Comparison of ENCODE assay signal across 1 cellular context in the genomic region with DNA sequence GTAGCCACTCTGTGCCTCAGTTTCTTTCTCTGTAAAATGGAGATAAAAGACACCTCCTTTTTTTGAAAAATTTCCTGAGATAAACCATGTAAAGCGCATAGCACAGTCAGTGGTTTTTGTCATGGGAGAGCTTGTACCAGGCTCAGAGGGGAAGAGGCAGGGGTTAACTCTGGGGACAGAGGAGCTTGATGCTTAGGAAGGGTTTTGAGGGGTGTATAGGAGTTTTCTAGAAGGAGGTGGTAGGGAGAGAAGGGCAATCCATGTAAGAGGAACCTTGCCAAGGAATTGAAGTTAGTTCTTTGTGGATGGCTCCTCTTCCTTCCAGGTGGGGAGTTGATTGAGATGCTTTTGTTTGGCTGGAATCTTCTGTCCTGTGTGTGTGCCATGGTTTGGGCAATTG.
TF ChIP-seq lines count a peak whose summit lies in the region.

No MANE protein-coding gene starts in this region.

TF ChIP-seq in K562, 482 proteins besides CTCF, POLR2A, EP300 and RAD21 (continued from another document):
- TF ChIP-seq ZNF778 (CRISPR knock-in tag; IDR thresholded peaks at IDR 0.05): no peak
- TF ChIP-seq, protein P1, sequence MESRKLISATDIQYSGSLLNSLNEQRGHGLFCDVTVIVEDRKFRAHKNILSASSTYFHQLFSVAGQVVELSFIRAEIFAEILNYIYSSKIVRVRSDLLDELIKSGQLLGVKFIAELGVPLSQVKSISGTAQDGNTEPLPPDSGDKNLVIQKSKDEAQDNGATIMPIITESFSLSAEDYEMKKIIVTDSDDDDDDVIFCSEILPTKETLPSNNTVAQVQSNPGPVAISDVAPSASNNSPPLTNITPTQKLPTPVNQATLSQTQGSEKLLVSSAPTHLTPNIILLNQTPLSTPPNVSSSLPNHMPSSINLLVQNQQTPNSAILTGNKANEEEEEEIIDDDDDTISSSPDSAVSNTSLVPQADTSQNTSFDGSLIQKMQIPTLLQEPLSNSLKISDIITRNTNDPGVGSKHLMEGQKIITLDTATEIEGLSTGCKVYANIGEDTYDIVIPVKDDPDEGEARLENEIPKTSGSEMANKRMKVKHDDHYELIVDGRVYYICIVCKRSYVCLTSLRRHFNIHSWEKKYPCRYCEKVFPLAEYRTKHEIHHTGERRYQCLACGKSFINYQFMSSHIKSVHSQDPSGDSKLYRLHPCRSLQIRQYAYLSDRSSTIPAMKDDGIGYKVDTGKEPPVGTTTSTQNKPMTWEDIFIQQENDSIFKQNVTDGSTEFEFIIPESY (CRISPR knock-in tag; IDR thresholded peaks at IDR 0.05): no peak
